9 cellular contexts compared by ENCODE assay signal in the genomic region with DNA sequence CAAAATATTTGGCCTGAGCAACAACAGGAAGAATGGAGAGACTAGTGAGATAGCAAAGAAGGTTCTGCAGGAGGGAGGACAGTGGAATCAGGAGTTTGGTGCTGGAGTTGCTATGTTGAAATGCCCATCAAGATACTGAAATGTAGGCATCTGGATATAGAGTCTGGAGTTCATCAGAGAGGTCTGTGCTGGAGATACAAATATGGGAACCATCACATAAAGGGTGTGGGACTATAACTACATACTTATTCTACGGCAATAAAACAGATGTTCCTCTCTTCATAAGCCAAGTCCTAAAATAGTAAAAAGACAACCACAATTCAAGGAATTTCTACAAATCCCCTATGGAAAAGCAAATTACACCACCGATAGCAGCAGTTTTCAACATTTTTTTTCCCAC. TPM values are rescaled to one million over a fixed set of nuclear protein-coding genes. Genes with fewer than 3 reads are reported as not detected.
DNase-seq lines count a peak whose midpoint lies in the region; ATAC-seq and TF ChIP-seq lines count a peak whose summit lies in the region.
"Had no signal": no experiment of that assay in that cellular context is flagged by ENCODE, and none has a peak within 500 bp of the region (broad histone marks: within the 10 kb centered on the region; RNA-seq: fewer than 3 reads in every experiment).

No MANE protein-coding gene starts in this region.

- CTCF ChIA-PET in MCF 10A (lab: Yijun Ruan, JAX) = no interaction called here
- CTCF ChIA-PET in activated CD8-positive, alpha-beta T cell treated with anti-CD3 and anti-CD28 coated beads for 36 hours (lab: Charles Lee) = no interaction called here

- no peak overlapping the region for H3K27ac Mint-ChIP-seq in MCF 10A (ENCODE audit: low read depth, unreplicated experiment)
- H3K27ac Mint-ChIP-seq in activated CD8-positive, alpha-beta T cell treated with anti-CD3 and anti-CD28 coated beads for 36 hours = peak overlapping the region; percentile 55

- intact Hi-C loops in MCF 10A (cut with micrococcal nuclease) = no loop called here
- intact Hi-C loops in breast epithelium (cut with DNase I; ENCODE audit: low total_unique reads) = no loop called here
- intact Hi-C loops in activated CD8-positive, alpha-beta T cell treated with anti-CD3 and anti-CD28 coated beads for 36 hours (cut with micrococcal nuclease) = no loop called here

- H3K9me3 Mint-ChIP-seq in MCF 10A (ENCODE audit: unreplicated experiment) = no peaks in the 10 kb centered on the region
- H3K9me3 Mint-ChIP-seq in activated CD8-positive, alpha-beta T cell treated with anti-CD3 and anti-CD28 coated beads for 36 hours = no peaks in the 10 kb centered on the region

- TF ChIP-seq POLR2A in breast epithelium (IDR thresholded peaks at IDR 0.05) = no peak
- no peak for TF ChIP-seq POLR2A in tibial nerve (IDR thresholded peaks at IDR 0.05)

- POLR2A ChIA-PET in MCF 10A (lab: Yijun Ruan, JAX) = no interaction called here
- POLR2A ChIA-PET in activated CD8-positive, alpha-beta T cell treated with anti-CD3 and anti-CD28 coated beads for 36 hours (lab: Charles Lee) = no interaction called here

- H3K4me1 ChIP-seq in breast epithelium (peaks cover 0 to 6% of the 10 kb centered on the region in 2 donors), iPS-15b (ENCODE audit: control insufficient read depth, insufficient read depth, low read length) (peaks cover under 1% of the 10 kb centered on the region), thymus (ENCODE audit: control insufficient read depth, insufficient read depth, low read length) (peaks cover 5% of the 10 kb centered on the region), tibial nerve (peaks cover 0 to 34% (median 1%) of the 10 kb centered on the region in 4 donors)

- WGBS in thymus = 58% methylated on average over 2 of the region's 2 CpGs
- 8 to 40% methylated on average over 2 of the region's 2 CpGs for WGBS in tibial nerve, 2 donors

- H3K27me3 Mint-ChIP-seq in MCF 10A (ENCODE audit: insufficient read depth, unreplicated experiment) = peaks cover 53% of the 10 kb centered on the region
- H3K27me3 Mint-ChIP-seq in activated CD8-positive, alpha-beta T cell treated with anti-CD3 and anti-CD28 coated beads for 36 hours = no peaks in the 10 kb centered on the region

- no peak overlapping the region for H3K9ac ChIP-seq in iPS-15b (ENCODE audit: low read depth, low read length)

- H3K4me3 Mint-ChIP-seq in MCF 10A (ENCODE audit: unreplicated experiment) = peak overlapping the region; percentile 94
- peak overlapping the region; percentile 85 for H3K4me3 Mint-ChIP-seq in activated CD8-positive, alpha-beta T cell treated with anti-CD3 and anti-CD28 coated beads for 36 hours

- H3K9me3 ChIP-seq in breast epithelium = no peaks in the 10 kb centered on the region
- no peaks in the 10 kb centered on the region for H3K9me3 ChIP-seq in iPS-15b (ENCODE audit: control insufficient read depth, insufficient read depth, low read length)
- no peaks in the 10 kb centered on the region for H3K9me3 ChIP-seq in thymus (ENCODE audit: control insufficient read depth)
- H3K9me3 ChIP-seq in tibial nerve = no peaks in the 10 kb centered on the region

- no TSS peak for BruUV-seq in MCF 10A (replicated peaks; lab: Mats Ljungman, UMichigan)

- peaks cover 19% of the 10 kb centered on the region for H3K4me1 Mint-ChIP-seq in MCF 10A (ENCODE audit: insufficient read depth, unreplicated experiment)
- H3K4me1 Mint-ChIP-seq in activated CD8-positive, alpha-beta T cell treated with anti-CD3 and anti-CD28 coated beads for 36 hours (ENCODE audit: low read depth) = peaks cover 54% of the 10 kb centered on the region

- no peak for TF ChIP-seq EP300 in tibial nerve (IDR thresholded peaks at IDR 0.05)

- H3K27ac ChIP-seq in breast epithelium = no peak overlapping the region
- H3K27ac ChIP-seq in thymus (ENCODE audit: low read depth) = no peak overlapping the region
- H3K27ac ChIP-seq in tibial nerve = no peak overlapping the region

- H3K36me3 ChIP-seq in breast epithelium = no peaks in the 10 kb centered on the region
- no peaks in the 10 kb centered on the region for H3K36me3 ChIP-seq in iPS-15b (ENCODE audit: control insufficient read depth, insufficient read depth, low read length)
- no peaks in the 10 kb centered on the region for H3K36me3 ChIP-seq in thymus (ENCODE audit: control insufficient read depth, insufficient read depth)
- H3K36me3 ChIP-seq in tibial nerve = no peaks in the 10 kb centered on the region

- no peak for ATAC-seq in activated CD8-positive, alpha-beta T cell treated with anti-CD3 and anti-CD28 coated beads for 36 hours

- H3K36me3 Mint-ChIP-seq in MCF 10A (ENCODE audit: insufficient read depth, unreplicated experiment) = peaks cover 6% of the 10 kb centered on the region
- peaks cover 13% of the 10 kb centered on the region for H3K36me3 Mint-ChIP-seq in activated CD8-positive, alpha-beta T cell treated with anti-CD3 and anti-CD28 coated beads for 36 hours (ENCODE audit: low read depth)

- peaks cover 0 to 35% of the 10 kb centered on the region in 2 donors for H3K27me3 ChIP-seq in breast epithelium
- no peaks in the 10 kb centered on the region for H3K27me3 ChIP-seq in iPS-15b (ENCODE audit: control insufficient read depth, insufficient read depth, low read length)
- H3K27me3 ChIP-seq in thymus (ENCODE audit: control insufficient read depth, insufficient read depth) = no peaks in the 10 kb centered on the region
- peaks cover 0 to 17% of the 10 kb centered on the region in 2 donors for H3K27me3 ChIP-seq in tibial nerve

- peak overlapping the region in 1 of 3 donors; percentile 76 for H3K4me3 ChIP-seq in breast epithelium
- H3K4me3 ChIP-seq in iPS-15b (ENCODE audit: low read depth, low read length) = peak overlapping the region; percentile 75
- H3K4me3 ChIP-seq in thymus (ENCODE audit: low read length) = peak overlapping the region; percentile 28
- H3K4me3 ChIP-seq in tibial nerve = peak overlapping the region in 1 of 4 donors; percentile 85

- DNase-seq in MCF 10A (ENCODE audit: unreplicated experiment) (no peak), breast epithelium (ENCODE audit: low spot score in 2 of 2) (no peak), SW 1271 (lab: John Stamatoyannopoulos, UW) (no peak), NCI-H446 treated with DMSO at 0.1 percent for 48 hours (lab: John Stamatoyannopoulos, UW) (no peak), tibial nerve (ENCODE audit: low spot score in 2 of 2) (no peak)
- no peak for DNase-seq in activated CD8-positive, alpha-beta T cell treated with anti-CD3 and anti-CD28 coated beads for 36 hours
- DNase-seq: stimulated activated CD4-positive, alpha-beta T cell treated with anti-CD3 and anti-CD28 coated beads, Interleukin-4, amount 100 ng/mL, for 1 hour had no signal

- TF ChIP-seq CTCF in MCF 10A (IDR thresholded peaks at IDR 0.05; ENCODE audit: unreplicated experiment) = no peak
- TF ChIP-seq CTCF in breast epithelium (IDR thresholded peaks at IDR 0.05) = no peak
- TF ChIP-seq CTCF in activated CD8-positive, alpha-beta T cell treated with anti-CD3 and anti-CD28 coated beads for 36 hours (IDR thresholded peaks at IDR 0.05) = no peak
- TF ChIP-seq CTCF in tibial nerve (IDR thresholded peaks at IDR 0.05) = no peak

RNA-seq across cellular contexts. Expression of gene MED14, which starts 1.7 kb away (rescaled TPM):
- total RNA-seq in MCF 10A (2022) (35.6 and 36.4 TPM in 2 replicates), breast epithelium (10 to 100 TPM; 25.8 to 41.4 (median 33.8) TPM), tibial nerve (10 to 100 TPM; 32.7 to 58.2 (median 40.8) TPM)
- 10 to 100 TPM; 37.1 to 39.9 TPM for total RNA-seq in activated CD8-positive, alpha-beta T cell treated with anti-CD3 and anti-CD28 coated beads for 36 hours
- polyA plus RNA-seq in thymus = 22.4 TPM
